8 cellular contexts compared by ENCODE assay signal in genomic region chr12:71438670-71439361, GRCh38. TPM values are rescaled to one million over a fixed set of nuclear protein-coding genes. Genes with fewer than 3 reads are reported as not detected.
DNase-seq lines count a peak whose midpoint lies in the region; ATAC-seq and TF ChIP-seq lines count a peak whose summit lies in the region.

No MANE protein-coding gene starts in this region.

- DNase-seq in activated naive CD4-positive, alpha-beta T cell treated with anti-CD3 and anti-CD28 coated beads, Interleukin-2, amount 10 ng/mL, durations not matched to agents 7 days and 5 days, result no peak
- no peak for DNase-seq in activated naive CD4-positive, alpha-beta T cell treated with Interleukin-2 at 50 U/mL for 16 hours
- DNase-seq in activated CD8-positive, alpha-beta T cell treated with anti-CD3 and anti-CD28 coated beads for 36 hours, result peak; percentile 4
- no peak for DNase-seq in immature natural killer cell
- no peak for DNase-seq in stomach
- no peak for DNase-seq in NOMO-1 (lab: John Stamatoyannopoulos, UW; ENCODE audit: unreplicated experiment in 2 of 2)

- peak; percentile 27 for ATAC-seq in activated CD8-positive, alpha-beta T cell treated with anti-CD3 and anti-CD28 coated beads for 36 hours
- ATAC-seq in GM21381 (IDR thresholded peaks at IDR 0.05; ENCODE audit: unreplicated experiment) (no peak), GM19397 (IDR thresholded peaks at IDR 0.05; ENCODE audit: unreplicated experiment) (no peak)

- no peak overlapping the region for H3K27ac ChIP-seq in stomach

- H3K27me3 ChIP-seq in stomach, result peaks cover 0 to 69% (median 27%) of the 10 kb centered on the region in 3 donors

- TF ChIP-seq EP300 in stomach (IDR thresholded peaks at IDR 0.05), result no peak

- no peaks in the 10 kb centered on the region for H3K36me3 ChIP-seq in stomach

- H3K4me3 ChIP-seq in stomach, result peak overlapping the region; percentile 46 to 68 (median 51)

- peaks cover 21% of the 10 kb centered on the region for H3K4me1 Mint-ChIP-seq in activated naive CD4-positive, alpha-beta T cell treated with anti-CD3 and anti-CD28 coated beads, Interleukin-2, amount 10 ng/mL, durations not matched to agents 7 days and 5 days
- H3K4me1 Mint-ChIP-seq in activated CD8-positive, alpha-beta T cell treated with anti-CD3 and anti-CD28 coated beads for 36 hours (ENCODE audit: low read depth), result peaks cover 19% of the 10 kb centered on the region
- peaks cover 4 to 15% of the 10 kb centered on the region in 2 donors for H3K4me1 Mint-ChIP-seq in immature natural killer cell

- no peak overlapping the region for H3K27ac Mint-ChIP-seq in activated naive CD4-positive, alpha-beta T cell treated with anti-CD3 and anti-CD28 coated beads, Interleukin-2, amount 10 ng/mL, durations not matched to agents 7 days and 5 days
- H3K27ac Mint-ChIP-seq in activated CD8-positive, alpha-beta T cell treated with anti-CD3 and anti-CD28 coated beads for 36 hours, result no peak overlapping the region
- no peak overlapping the region for H3K27ac Mint-ChIP-seq in immature natural killer cell

- no peaks in the 10 kb centered on the region for H3K36me3 Mint-ChIP-seq in activated naive CD4-positive, alpha-beta T cell treated with anti-CD3 and anti-CD28 coated beads, Interleukin-2, amount 10 ng/mL, durations not matched to agents 7 days and 5 days
- peaks cover 2% of the 10 kb centered on the region for H3K36me3 Mint-ChIP-seq in activated CD8-positive, alpha-beta T cell treated with anti-CD3 and anti-CD28 coated beads for 36 hours (ENCODE audit: low read depth)
- peaks cover 0 to 7% (median 0%) of the 10 kb centered on the region in 3 donors for H3K36me3 Mint-ChIP-seq in immature natural killer cell

- WGBS in stomach, 5 donors, result 2 to 7% (median 4%) methylated on average over 17 of the region's 17 CpGs

- no peak for TF ChIP-seq CTCF in activated CD8-positive, alpha-beta T cell treated with anti-CD3 and anti-CD28 coated beads for 36 hours (IDR thresholded peaks at IDR 0.05)
- TF ChIP-seq CTCF in stomach (IDR thresholded peaks at IDR 0.05), result no peak

- peaks cover 25 to 31% (median 29%) of the 10 kb centered on the region in 4 donors for H3K4me1 ChIP-seq in stomach

- H3K27me3 Mint-ChIP-seq in activated naive CD4-positive, alpha-beta T cell treated with anti-CD3 and anti-CD28 coated beads, Interleukin-2, amount 10 ng/mL, durations not matched to agents 7 days and 5 days, result peaks cover 72% of the 10 kb centered on the region
- peaks cover 56% of the 10 kb centered on the region for H3K27me3 Mint-ChIP-seq in activated CD8-positive, alpha-beta T cell treated with anti-CD3 and anti-CD28 coated beads for 36 hours
- peaks cover 13 to 43% (median 25%) of the 10 kb centered on the region in 3 donors for H3K27me3 Mint-ChIP-seq in immature natural killer cell (ENCODE audit: low read depth in 3 of 3)

- peak overlapping the region; percentile 54 for H3K4me3 Mint-ChIP-seq in activated naive CD4-positive, alpha-beta T cell treated with anti-CD3 and anti-CD28 coated beads, Interleukin-2, amount 10 ng/mL, durations not matched to agents 7 days and 5 days
- H3K4me3 Mint-ChIP-seq in activated CD8-positive, alpha-beta T cell treated with anti-CD3 and anti-CD28 coated beads for 36 hours, result peak overlapping the region; percentile 66
- peak overlapping the region; percentile 16 to 52 (median 32) for H3K4me3 Mint-ChIP-seq in immature natural killer cell

- TF ChIP-seq POLR2A in stomach (IDR thresholded peaks at IDR 0.05), result no peak

- POLR2A ChIA-PET in activated CD8-positive, alpha-beta T cell treated with anti-CD3 and anti-CD28 coated beads for 36 hours (lab: Charles Lee), result no interaction called here

- CTCF ChIA-PET in activated naive CD4-positive, alpha-beta T cell treated with anti-CD3 and anti-CD28 coated beads, Interleukin-2, amount 10 ng/mL, durations not matched to agents 7 days and 5 days (lab: Charles Lee), result no interaction called here
- CTCF ChIA-PET in activated CD8-positive, alpha-beta T cell treated with anti-CD3 and anti-CD28 coated beads for 36 hours (lab: Charles Lee), result interaction anchor here (1.0 kb wide), 1 partner anchor 198 kb away, joined by 3 read pairs; no protein-coding TSS in a partner anchor

- intact Hi-C loops in activated CD8-positive, alpha-beta T cell treated with anti-CD3 and anti-CD28 coated beads for 36 hours (cut with micrococcal nuclease), result no loop called here
- intact Hi-C loops in stomach (cut with DNase I; ENCODE audit: low total_unique reads), result no loop called here

- peaks cover 9 to 21% (median 16%) of the 10 kb centered on the region in 4 donors for H3K9me3 ChIP-seq in stomach

- H3K9me3 Mint-ChIP-seq in activated naive CD4-positive, alpha-beta T cell treated with anti-CD3 and anti-CD28 coated beads, Interleukin-2, amount 10 ng/mL, durations not matched to agents 7 days and 5 days, result peaks cover 7% of the 10 kb centered on the region
- H3K9me3 Mint-ChIP-seq in activated CD8-positive, alpha-beta T cell treated with anti-CD3 and anti-CD28 coated beads for 36 hours, result peaks cover 16% of the 10 kb centered on the region
- H3K9me3 Mint-ChIP-seq in immature natural killer cell, result peaks cover 8 to 35% (median 15%) of the 10 kb centered on the region in 6 donors

RNA-seq across cellular contexts. Expression of gene LGR5, which starts 0.8 kb away (rescaled TPM):
- not detected for total RNA-seq in activated CD8-positive, alpha-beta T cell treated with anti-CD3 and anti-CD28 coated beads for 36 hours
- not detected for polyA plus RNA-seq in immature natural killer cell
- 10 to 100 TPM in 1 of 5 donors, 1 to 10 TPM in 1, under 1 TPM in 1, not detected in 2; 0.58 to 16.0 (median 6.1) TPM for total RNA-seq in stomach
- 1 to 10 TPM in 1 of 3 donors, under 1 TPM in 1, not detected in 1; 0.06 to 1.2 TPM for polyA plus RNA-seq in stomach
